1 cellular context compared by ENCODE assay signal in the genomic region with DNA sequence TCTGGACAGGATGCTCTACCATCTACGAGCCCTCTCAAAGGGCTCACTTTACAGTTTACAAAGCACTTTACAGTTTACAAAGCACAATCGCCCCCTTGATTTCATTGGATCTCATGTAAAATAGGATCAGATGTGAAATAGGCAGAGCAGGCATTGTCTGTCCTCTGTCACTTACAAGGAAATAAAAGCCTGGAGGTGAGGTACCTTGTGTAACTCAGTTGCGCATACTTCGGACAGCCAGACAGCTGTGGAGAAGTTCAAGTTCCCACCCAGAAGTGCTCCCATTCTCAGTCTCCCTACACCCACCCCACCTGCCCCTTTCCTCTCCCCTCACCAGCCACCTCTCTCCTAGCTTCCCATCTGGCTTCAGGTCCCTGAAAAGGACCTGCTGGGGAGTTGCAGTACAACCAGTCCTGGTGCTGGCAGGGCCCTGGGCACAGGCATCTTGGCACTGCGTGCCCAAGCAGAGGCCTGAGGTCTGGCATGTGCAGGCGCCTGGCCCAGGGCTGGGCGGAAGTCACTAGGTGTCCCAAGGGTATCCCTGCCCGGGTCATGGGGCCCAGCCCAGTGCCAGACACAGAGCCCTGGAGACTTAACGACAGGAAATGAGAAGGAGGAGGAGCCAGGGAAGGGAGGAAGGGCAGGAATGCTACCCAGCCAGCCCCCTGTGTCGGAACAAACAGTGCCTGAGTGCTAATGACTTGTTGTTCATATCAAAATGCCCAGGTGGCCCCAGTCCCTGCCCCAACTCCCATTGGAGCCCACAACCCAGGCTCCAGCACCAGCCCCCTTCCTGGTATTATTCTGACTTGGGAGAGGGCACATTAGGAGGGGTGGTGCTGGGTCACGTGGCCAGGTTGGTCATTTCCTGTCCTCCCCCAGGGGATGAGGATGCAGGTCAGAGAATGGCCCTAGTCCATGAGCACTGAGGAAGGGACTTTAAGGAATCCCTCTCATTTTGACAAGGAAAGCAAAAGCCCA.
TF ChIP-seq lines count a peak whose summit lies in the region.

No MANE protein-coding gene starts in this region.

TF ChIP-seq in SK-N-SH, 30 proteins besides CTCF, POLR2A, EP300 and RAD21 (continued from another document):
- TF ChIP-seq, protein P1, sequence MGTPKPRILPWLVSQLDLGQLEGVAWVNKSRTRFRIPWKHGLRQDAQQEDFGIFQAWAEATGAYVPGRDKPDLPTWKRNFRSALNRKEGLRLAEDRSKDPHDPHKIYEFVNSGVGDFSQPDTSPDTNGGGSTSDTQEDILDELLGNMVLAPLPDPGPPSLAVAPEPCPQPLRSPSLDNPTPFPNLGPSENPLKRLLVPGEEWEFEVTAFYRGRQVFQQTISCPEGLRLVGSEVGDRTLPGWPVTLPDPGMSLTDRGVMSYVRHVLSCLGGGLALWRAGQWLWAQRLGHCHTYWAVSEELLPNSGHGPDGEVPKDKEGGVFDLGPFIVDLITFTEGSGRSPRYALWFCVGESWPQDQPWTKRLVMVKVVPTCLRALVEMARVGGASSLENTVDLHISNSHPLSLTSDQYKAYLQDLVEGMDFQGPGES (IDR thresholded peaks at IDR 0.05; ENCODE audit: low read depth, low read length): no peak
